31 cellular contexts compared by ENCODE assay signal in the genomic region with DNA sequence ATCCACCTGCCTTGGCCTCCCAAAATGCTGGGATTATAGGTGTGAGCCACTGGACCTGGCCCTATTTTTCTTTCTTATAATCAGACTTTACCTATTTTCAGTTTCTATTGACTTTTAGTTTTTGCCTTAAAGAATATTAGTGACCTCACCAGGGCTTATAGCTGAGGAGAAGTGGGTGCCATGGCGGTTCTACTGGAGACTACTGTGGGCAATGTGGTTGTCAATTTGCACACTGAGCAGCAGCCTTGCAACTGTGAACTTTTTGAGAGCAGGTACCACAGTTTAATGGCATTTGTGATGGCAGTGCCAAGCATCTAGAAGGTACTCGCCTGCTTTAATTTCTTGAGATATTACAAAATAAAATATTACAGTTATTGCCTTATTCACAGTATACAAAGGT.
"Had no signal": no experiment of that assay in that cellular context is flagged by ENCODE, and none has a peak within 500 bp of the region (broad histone marks: within the 10 kb centered on the region; RNA-seq: fewer than 3 reads in every experiment).

No MANE protein-coding gene starts in this region.

- H3K4me3 ChIP-seq: esophagus muscularis mucosa, left ventricle myocardium inferior, lung, mucosa of descending colon, ovary, prostate gland, skin epidermis, stomach, thyroid gland, upper lobe of left lung, vagina had no signal

- H3K9me3 ChIP-seq: esophagus muscularis mucosa, left ventricle myocardium inferior, mucosa of descending colon, ovary, prostate gland, stomach, thyroid gland, upper lobe of left lung, vagina had no signal

- H3K27me3 ChIP-seq: esophagus muscularis mucosa, foreskin keratinocyte, ovary, stomach, thyroid gland, upper lobe of left lung, vagina had no signal

- ATAC-seq: activated naive CD8-positive, alpha-beta T cell treated with anti-CD3 and anti-CD28 coated beads, Interleukin-2, amount 50 U/mL, for 24 hours; foreskin keratinocyte; mucosa of descending colon; sciatic nerve; stimulated activated naive B cell treated with anti-CD40 and anti-IgM and Interleukin-4, amounts not matched to agents 10 μg/mL and 1 μg/mL and 100 μg/mL, for 72 hours had no signal

- H3K36me3 ChIP-seq: esophagus muscularis mucosa, left ventricle myocardium inferior, ovary, prostate gland, stomach, thyroid gland, upper lobe of left lung, vagina had no signal

- H3K4me3 Mint-ChIP-seq: activated naive CD8-positive, alpha-beta T cell treated with anti-CD3 and anti-CD28 coated beads, Interleukin-2, amount 50 U/mL, for 24 hours; activated T-helper 1 cell treated with anti-CD3 and anti-CD28 coated beads, Interleukin-12 subunit alpha, Interleukin-12 subunit beta, Interleukin-2, Interleukin-4 antibody, amounts not matched to agents 30 ng/mL and 10 ng/mL and 1 ng/mL, durations not matched to agents 14 hours and 24 hours and 36 hours; dendritic cell treated with granulocyte-macrophage colony-stimulating factor and Interleukin-4, amounts not matched to agents 40 ng/mL and 50 ng/mL, for 4 days; nephron progenitor cell; stimulated activated naive B cell treated with anti-CD40 and anti-IgM and Interleukin-4, amounts not matched to agents 10 μg/mL and 1 μg/mL and 100 μg/mL, for 72 hours had no signal

- FAIRE-seq: TTC549 had no signal

- DNase-seq: activated CD4-positive, alpha-beta T cell treated with anti-CD3 and anti-CD28 coated beads for 4 hours; activated CD4-positive, alpha-beta T cell treated with anti-CD3 and anti-CD28 coated beads, Interleukin-2, amount 50 U/mL, for 4 hours; activated gamma-delta T cell; activated naive CD4-positive, alpha-beta T cell treated with anti-CD3 and anti-CD28 coated beads, Interleukin-2, amount 50 U/mL, for 16 hours; activated naive CD8-positive, alpha-beta T cell treated with anti-CD3 and anti-CD28 coated beads, Interleukin-2, amount 50 U/mL, for 24 hours; activated T-cell treated with anti-CD3 and anti-CD28 coated beads for 4 hours; amygdala; caudate nucleus; foreskin keratinocyte; islet precursor cell; left ventricle myocardium inferior; mucosa of descending colon; nephron progenitor cell; ovary; retina; stimulated activated CD4-positive, alpha-beta T cell treated with anti-CD3 and anti-CD28 coated beads, Interleukin-4, amount 100 ng/mL, for 24 hours; stimulated activated naive B cell treated with anti-CD40 and anti-IgM and Interleukin-4, amounts not matched to agents 10 μg/mL and 1 μg/mL and 100 μg/mL, for 72 hours; stomach; T-helper 1 cell; thyroid gland; upper lobe of left lung had no signal

- H3K27ac ChIP-seq: esophagus muscularis mucosa, foreskin keratinocyte, left ventricle myocardium inferior, ovary, prostate gland, skin epidermis, stomach, thyroid gland, vagina, VCaP had no signal

- H3K9me3 Mint-ChIP-seq: activated naive CD8-positive, alpha-beta T cell treated with anti-CD3 and anti-CD28 coated beads, Interleukin-2, amount 50 U/mL, for 24 hours; activated T-helper 1 cell treated with anti-CD3 and anti-CD28 coated beads, Interleukin-12 subunit alpha, Interleukin-12 subunit beta, Interleukin-2, Interleukin-4 antibody, amounts not matched to agents 30 ng/mL and 10 ng/mL and 1 ng/mL, durations not matched to agents 14 hours and 24 hours and 36 hours; dendritic cell treated with granulocyte-macrophage colony-stimulating factor and Interleukin-4, amounts not matched to agents 40 ng/mL and 50 ng/mL, for 4 days; nephron progenitor cell; stimulated activated naive B cell treated with anti-CD40 and anti-IgM and Interleukin-4, amounts not matched to agents 10 μg/mL and 1 μg/mL and 100 μg/mL, for 72 hours had no signal

- H3K27me3 Mint-ChIP-seq: activated naive CD8-positive, alpha-beta T cell treated with anti-CD3 and anti-CD28 coated beads, Interleukin-2, amount 50 U/mL, for 24 hours; dendritic cell treated with granulocyte-macrophage colony-stimulating factor and Interleukin-4, amounts not matched to agents 40 ng/mL and 50 ng/mL, for 4 days; stimulated activated naive B cell treated with anti-CD40 and anti-IgM and Interleukin-4, amounts not matched to agents 10 μg/mL and 1 μg/mL and 100 μg/mL, for 72 hours had no signal

- H3K4me1 ChIP-seq: foreskin keratinocyte, prostate gland had no signal

- H3K27ac Mint-ChIP-seq: activated naive CD8-positive, alpha-beta T cell treated with anti-CD3 and anti-CD28 coated beads, Interleukin-2, amount 50 U/mL, for 24 hours; activated T-helper 1 cell treated with anti-CD3 and anti-CD28 coated beads, Interleukin-12 subunit alpha, Interleukin-12 subunit beta, Interleukin-2, Interleukin-4 antibody, amounts not matched to agents 30 ng/mL and 10 ng/mL and 1 ng/mL, durations not matched to agents 14 hours and 24 hours and 36 hours; dendritic cell treated with granulocyte-macrophage colony-stimulating factor and Interleukin-4, amounts not matched to agents 40 ng/mL and 50 ng/mL, for 4 days; nephron progenitor cell; stimulated activated naive B cell treated with anti-CD40 and anti-IgM and Interleukin-4, amounts not matched to agents 10 μg/mL and 1 μg/mL and 100 μg/mL, for 72 hours had no signal
